Comparison of ENCODE assay signal across 8 cellular contexts in genomic region chr11:67428052-67429001, GRCh38. TPM values are rescaled to one million over a fixed set of nuclear protein-coding genes. Genes with fewer than 3 reads are reported as not detected.
DNase-seq lines count a peak whose midpoint lies in the region; ATAC-seq, FAIRE-seq and TF ChIP-seq lines count a peak whose summit lies in the region.

Gene RPS6KB2, plus strand, starts transcription at chr11:67428494. Its CDS starts 52 bp downstream, at chr11:67428546.

- no peaks in the 10 kb centered on the region for H3K27me3 ChIP-seq in upper lobe of right lung

- no peaks in the 10 kb centered on the region for H3K9me3 ChIP-seq in upper lobe of right lung

- TF ChIP-seq CTCF in upper lobe of right lung (IDR thresholded peaks at IDR 0.05), result no peak

- peaks cover 26% of the 10 kb centered on the region for H3K4me1 Mint-ChIP-seq in T-helper 1 cell treated with Interleukin-12 subunit alpha and Interleukin-12 subunit beta and Interleukin-4 antibody, amounts not matched to agents 30 μg/mL and 1 μg/mL, for 36 hours (ENCODE audit: low read depth)

- peak within 1 kb of the TSS; percentile 96 for H3K27ac Mint-ChIP-seq in T-helper 1 cell treated with Interleukin-12 subunit alpha and Interleukin-12 subunit beta and Interleukin-4 antibody, amounts not matched to agents 30 μg/mL and 1 μg/mL, for 36 hours

- H3K4me1 ChIP-seq in upper lobe of right lung, result peaks cover 17% of the 10 kb centered on the region

- H3K36me3 Mint-ChIP-seq in T-helper 1 cell treated with Interleukin-12 subunit alpha and Interleukin-12 subunit beta and Interleukin-4 antibody, amounts not matched to agents 30 μg/mL and 1 μg/mL, for 36 hours (ENCODE audit: low read depth), result peaks cover 17% of the 10 kb centered on the region

- intact Hi-C loops in left cardiac atrium (cut with DNase I), result loop anchor here in 1 of 2 donors (5.0 kb wide), 1 partner anchor 34 kb away; no protein-coding TSS in a partner anchor
- intact Hi-C loops in posterior vena cava (cut with DNase I), result no loop called here
- intact Hi-C loops in upper lobe of right lung (cut with DNase I), result no loop called here

- DNase-seq in GM12891 (ENCODE audit: insufficient read length, low spot score) (peak; percentile 99), NCI-H1694 (lab: John Stamatoyannopoulos, UW) (peak; percentile 92), amniotic stem cell (lab: John Stamatoyannopoulos, UW) (peak; percentile 93), left cardiac atrium (peak; percentile 98), posterior vena cava (ENCODE audit: low spot score) (peak; percentile 100), upper lobe of right lung (peak; percentile 99)

- H3K27ac ChIP-seq in upper lobe of right lung, result peak within 1 kb of the TSS; percentile 92

- peak; percentile 99 for FAIRE-seq in GM12891 (lab: Jason Lieb, UNC)

- no peaks in the 10 kb centered on the region for H3K9me3 Mint-ChIP-seq in T-helper 1 cell treated with Interleukin-12 subunit alpha and Interleukin-12 subunit beta and Interleukin-4 antibody, amounts not matched to agents 30 μg/mL and 1 μg/mL, for 36 hours

- H3K36me3 ChIP-seq in upper lobe of right lung, result peaks cover 28% of the 10 kb centered on the region

- ATAC-seq in HG02852 (IDR thresholded peaks at IDR 0.05; ENCODE audit: unreplicated experiment) (peak; percentile 83), left cardiac atrium (peak; percentile 92 to 94), upper lobe of right lung (peak; percentile 96)

- H3K27me3 Mint-ChIP-seq in T-helper 1 cell treated with Interleukin-12 subunit alpha and Interleukin-12 subunit beta and Interleukin-4 antibody, amounts not matched to agents 30 μg/mL and 1 μg/mL, for 36 hours (ENCODE audit: low read depth), result no peaks in the 10 kb centered on the region

- TF ChIP-seq POLR2A in GM12891 (IDR thresholded peaks at IDR 0.05; ENCODE audit: low read depth, low read length), result peak; percentile 61; the same call in 1 of the 2 replicates

- peak within 1 kb of the TSS; percentile 88 for H3K4me3 ChIP-seq in upper lobe of right lung

- H3K4me3 Mint-ChIP-seq in T-helper 1 cell treated with Interleukin-12 subunit alpha and Interleukin-12 subunit beta and Interleukin-4 antibody, amounts not matched to agents 30 μg/mL and 1 μg/mL, for 36 hours, result peak within 1 kb of the TSS; percentile 98

TF ChIP-seq in GM12891, 5 proteins besides CTCF, POLR2A, EP300 and RAD21:
- TF ChIP-seq PAX5 (IDR thresholded peaks at IDR 0.05; ENCODE audit: insufficient read depth, low read length, severe bottlenecking), result no peak
- TF ChIP-seq POU2F2 (IDR thresholded peaks at IDR 0.05; ENCODE audit: low read depth, low read length), result peak; percentile 45; the same call in 1 of the 2 replicates
- peak; percentile 63 for TF ChIP-seq TAF1 (IDR thresholded peaks at IDR 0.05; ENCODE audit: low read depth, low read length)
- TF ChIP-seq POLR2AphosphoS5 (IDR thresholded peaks at IDR 0.05; ENCODE audit: low read depth, low read length), result 0 out of 2 replicates have a peak, but pooled peaks have one; percentile 69

RNA-seq across cellular contexts. Expression of gene RPS6KB2, which starts in this region (rescaled TPM):
- polyA plus RNA-seq in GM12891 (2012; ENCODE audit: low read depth, missing spikeins), result 38.0 TPM
- total RNA-seq in left cardiac atrium, result 10 to 100 TPM; 25.5 to 31.0 TPM
- total RNA-seq in posterior vena cava, result 10 to 100 TPM; 28.9 TPM
- total RNA-seq in upper lobe of right lung, result 40.0 TPM

Comparison
In these comparisons a context has a peak if more than half of its experiments do, and no peak if none do; other contexts are left out.
1. Peak in every context shown above with its lines: DNase-seq, ATAC-seq, H3K4me3 ChIP-seq and H3K27ac ChIP-seq.